In genomic region chr20:50629675-50630055, GRCh38 we compare ENCODE assay signal across 16 cellular contexts.
"Had no signal": no experiment of that assay in that cellular context is flagged by ENCODE, and none has a peak within 500 bp of the region (broad histone marks: within the 10 kb centered on the region; RNA-seq: fewer than 3 reads in every experiment).

No MANE protein-coding gene starts in this region.

- H3K36me3 ChIP-seq: gastrocnemius medialis, left lung, right atrium auricular region, thyroid gland, uterus had no signal

- FAIRE-seq: bronchial epithelial cell had no signal

- ATAC-seq: esophagus mucosa, gastrocnemius medialis, left lung, mucosa of descending colon had no signal

- H3K27me3 ChIP-seq: gastrocnemius medialis, left lung, right atrium auricular region, thyroid gland, uterus had no signal

- DNase-seq: activated CD4-positive, alpha-beta T cell treated with anti-CD3 and anti-CD28 coated beads, Interleukin-2, amount 50 U/mL, for 48 hours; activated gamma-delta T cell treated with Interleukin-2 at 50 U/mL for 16 hours; cerebellar nuclear complex; effector CD4-positive, alpha-beta T cell; gastrocnemius medialis; head of caudate nucleus; left lung; mucosa of descending colon; naive B cell; stimulated activated CD4-positive, alpha-beta T cell treated with anti-CD3 and anti-CD28 coated beads, Interleukin-2, amount 100 ng/mL, for 24 hours; stimulated activated naive CD4-positive, alpha-beta T cell treated with Interleukin-2 at 50 U/mL for 16 hours; thyroid gland; uterus had no signal

- H3K4me3 ChIP-seq: gastrocnemius medialis, left lung, mucosa of descending colon, right atrium auricular region, thyroid gland, uterus had no signal

- H3K4me1 ChIP-seq: left lung, right atrium auricular region, uterus had no signal

- H3K9me3 ChIP-seq: gastrocnemius medialis, left lung, mucosa of descending colon, right atrium auricular region, thyroid gland, uterus had no signal

- H3K27ac ChIP-seq: left lung, right atrium auricular region, thyroid gland had no signal
